ENCODE assay signal across 9 cellular contexts in genomic region chr6:87789198-87789899, GRCh38.
DNase-seq lines count a peak whose midpoint lies in the region; ATAC-seq and TF ChIP-seq lines count a peak whose summit lies in the region.
"Had no signal": no experiment of that assay in that cellular context is flagged by ENCODE, and none has a peak within 500 bp of the region (broad histone marks: within the 10 kb centered on the region; RNA-seq: fewer than 3 reads in every experiment).

No MANE protein-coding gene starts in this region.

- intact Hi-C loops in sciatic nerve (cut with DNase I): no loop called here

- DNase-seq in HCEC 1CT (peak; percentile 79), RPMI7951 (ENCODE audit: low read depth) (peak; percentile 44), fibroblast of peridontal ligament (ENCODE audit: extremely low read depth) (peak; percentile 41), sciatic nerve (ENCODE audit: low spot score) (no peak), UCSD-AML1 (lab: John Stamatoyannopoulos, UW; ENCODE audit: unreplicated experiment) (no peak), T-helper 2 cell (no peak), erythroblast (lab: John Stamatoyannopoulos, UW) (no peak), NCI-H1417 treated with DMSO at 0.1 percent for 48 hours (lab: John Stamatoyannopoulos, UW) (no peak)

- TF ChIP-seq POLR2A in erythroblast (IDR thresholded peaks at IDR 0.05; ENCODE audit: low read length): no peak

- ATAC-seq in sciatic nerve: peak; percentile 62
- ATAC-seq: activated T-helper 17 cell treated with anti-CD3 and anti-CD28 coated beads, Interleukin-2, amount 50 U/mL, for 72 hours had no signal

Comparison
In these comparisons a context has a peak if more than half of its experiments do, and no peak if none do; other contexts are left out.
1. DNase-seq: peak in HCEC 1CT (single experiment), RPMI7951 (single experiment) and fibroblast of peridontal ligament (single experiment); none in sciatic nerve (single experiment), UCSD-AML1 (single experiment), T-helper 2 cell (0 of 5), erythroblast (0 of 2) and NCI-H1417 treated with DMSO at 0.1 percent for 48 hours (single experiment).